ENCODE assay signal across 1 cellular context in genomic region chr3:102163039-102163817, GRCh38.
A peak's percentile ranks its signal among the peaks of the same experiment; 100 is the strongest.
TF ChIP-seq lines count a peak whose summit lies in the region.

No MANE protein-coding gene starts in this region.

TF ChIP-seq in A549, 52 proteins besides CTCF, POLR2A, EP300 and RAD21 (continued from another document):
- TF ChIP-seq E2F6 (IDR thresholded peaks at IDR 0.05; ENCODE audit: borderline replicate concordance, low read depth) (no peak), HOXA7 (CRISPR knock-in tag; IDR thresholded peaks at IDR 0.05) (no peak), NPAS2 (CRISPR knock-in tag; IDR thresholded peaks at IDR 0.05; ENCODE audit: borderline replicate concordance) (no peak), BCL3 (IDR thresholded peaks at IDR 0.05) (peak; percentile 85; the same call in 2 of the 3 replicates), HOXB13 (CRISPR knock-in tag; IDR thresholded peaks at IDR 0.05; ENCODE audit: low read depth) (peak; percentile 90; the same call in 1 of the 2 replicates), EHF (CRISPR knock-in tag; IDR thresholded peaks at IDR 0.05) (0 out of 2 replicates have a peak, but pooled peaks have one; percentile 72), ZSCAN20 (CRISPR knock-in tag; IDR thresholded peaks at IDR 0.05) (peak; percentile 77; the same call in 1 of the 2 replicates), RARB (CRISPR knock-in tag; IDR thresholded peaks at IDR 0.05) (no peak), NR3C1 (IDR thresholded peaks at IDR 0.05) (no peak)
